17 cellular contexts compared by ENCODE assay signal in the genomic region with DNA sequence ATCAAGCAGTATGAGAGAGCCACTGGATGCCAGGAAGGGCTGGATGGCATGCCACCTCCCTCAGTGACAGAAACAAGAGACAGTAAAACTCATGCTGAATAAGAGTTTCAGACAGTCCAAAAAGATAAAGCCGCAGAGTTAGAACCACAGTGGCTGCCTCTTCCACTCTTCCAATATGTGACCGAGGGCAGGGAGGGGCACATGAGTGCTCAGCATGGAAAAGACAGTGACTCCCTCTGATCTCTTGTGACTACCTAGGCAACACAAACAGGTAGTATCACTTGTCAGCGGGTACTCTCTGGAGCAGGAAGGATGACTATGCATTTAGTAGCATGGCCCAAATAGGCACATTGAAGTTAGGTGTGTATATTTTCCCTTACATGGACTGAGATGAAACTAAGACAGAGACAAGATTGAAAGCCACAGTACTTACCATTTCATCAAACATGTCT.
A peak's percentile ranks its signal among the peaks of the same experiment; 100 is the strongest.
DNase-seq lines count a peak whose midpoint lies in the region; ATAC-seq, FAIRE-seq and TF ChIP-seq lines count a peak whose summit lies in the region.
"Had no signal": no experiment of that assay in that cellular context is flagged by ENCODE, and none has a peak within 500 bp of the region (broad histone marks: within the 10 kb centered on the region; RNA-seq: fewer than 3 reads in every experiment).

No MANE protein-coding gene starts in this region.

- TF ChIP-seq POLR2A in K562 (conservative IDR thresholded peaks at IDR 0.05), result no peak

- H4K20me1 ChIP-seq in K562 (replicated peaks; ENCODE audit: control insufficient read depth, insufficient read depth, low read length) (no peaks in the 10 kb centered on the region), smooth muscle cell (ENCODE audit: low read depth) (no peaks in the 10 kb centered on the region)

- H3K4me3 Mint-ChIP-seq in activated CD4-positive, alpha-beta memory T cell treated with anti-CD3 and anti-CD28 coated beads, Interleukin-2, amount 10 ng/mL, durations not matched to agents 7 days and 5 days, result no peak overlapping the region
- H3K4me3 Mint-ChIP-seq: CD8-positive, alpha-beta T cell; IgD-negative memory B cell had no signal

- H3K4me2 ChIP-seq in K562 (ENCODE audit: insufficient read depth, low read length) (no peak overlapping the region), smooth muscle cell (peak overlapping the region; percentile 25)
- H3K4me2 ChIP-seq: SK-N-SH had no signal

- TF ChIP-seq CTCF in K562 (IDR thresholded peaks at IDR 0.05 in 2 of 3, conservative IDR thresholded peaks at IDR 0.05 in 1 of 3; ENCODE audit: insufficient read depth in 2 of 3, low read depth in 1 of 3, low read length in 3 of 3) (no peak), smooth muscle cell (IDR thresholded peaks at IDR 0.05; ENCODE audit: borderline replicate concordance, insufficient read depth, poor library complexity, severe bottlenecking) (no peak), pancreas (IDR thresholded peaks at IDR 0.05) (no peak)

- TF ChIP-seq EP300 in K562 (IDR thresholded peaks at IDR 0.05; ENCODE audit: low read length), result no peak

- ATAC-seq in K562, result no peak
- no peak for ATAC-seq in pancreas
- ATAC-seq: CD8-positive, alpha-beta T cell; Right ventricle myocardium inferior had no signal

- FAIRE-seq in K562 (lab: Jason Lieb, UNC) (no peak), pancreas (lab: Jason Lieb, UNC) (no peak)

- H3K27ac ChIP-seq in K562 (ENCODE audit: extremely low read depth, low read depth, low read length) (no peak overlapping the region), smooth muscle cell (ENCODE audit: low read depth) (no peak overlapping the region), caudate nucleus (ENCODE audit: low read depth, low read length) (no peak overlapping the region), pancreas (no peak overlapping the region)

- H2AFZ ChIP-seq in K562 (ENCODE audit: low read depth, low read length) (no peak overlapping the region), smooth muscle cell (ENCODE audit: low read depth) (no peak overlapping the region)

- H3F3A ChIP-seq in smooth muscle cell (ENCODE audit: low read depth), result peaks cover 3% of the 10 kb centered on the region

- in situ Hi-C loops in K562 (cut with MboI), result no loop called here

- CTCF ChIA-PET in K562 (lab: Yijun Ruan, JAX; ENCODE audit: low intra/inter-chr PET ratio), result no interaction called here
- CTCF ChIA-PET in activated CD4-positive, alpha-beta memory T cell treated with anti-CD3 and anti-CD28 coated beads, Interleukin-2, amount 10 ng/mL, durations not matched to agents 7 days and 5 days (lab: Charles Lee), result no interaction called here

- POLR2A ChIA-PET in K562 (lab: Yijun Ruan, JAX), result no interaction called here
- POLR2A ChIA-PET in activated CD4-positive, alpha-beta memory T cell treated with anti-CD3 and anti-CD28 coated beads, Interleukin-2, amount 10 ng/mL, durations not matched to agents 7 days and 5 days (lab: Charles Lee), result no interaction called here

- intact Hi-C loops in K562 (cut with micrococcal nuclease) (no loop called here), pancreas (cut with DNase I) (no loop called here)

- H3K79me2 ChIP-seq in K562 (ENCODE audit: control insufficient read depth, insufficient read depth, low read length), result no peaks in the 10 kb centered on the region
- H3K79me2 ChIP-seq in smooth muscle cell (ENCODE audit: low read depth), result no peaks in the 10 kb centered on the region

- H3K27me3 Mint-ChIP-seq in activated CD4-positive, alpha-beta memory T cell treated with anti-CD3 and anti-CD28 coated beads, Interleukin-2, amount 10 ng/mL, durations not matched to agents 7 days and 5 days, result peaks cover 24% of the 10 kb centered on the region
- H3K27me3 Mint-ChIP-seq: IgD-negative memory B cell had no signal

- H3K4me3 ChIP-seq in K562 (no peak overlapping the region), smooth muscle cell (no peak overlapping the region), pancreas (no peak overlapping the region)

- H3K9me3 ChIP-seq in K562 (replicated peaks; ENCODE audit: control insufficient read depth, insufficient read depth, low read depth, low read length), result no peaks in the 10 kb centered on the region
- H3K9me3 ChIP-seq in smooth muscle cell (replicated peaks; ENCODE audit: low read depth), result no peaks in the 10 kb centered on the region
- H3K9me3 ChIP-seq in pancreas, result no peaks in the 10 kb centered on the region
- H3K9me3 ChIP-seq: SK-N-SH had no signal

- peaks cover 3% of the 10 kb centered on the region for H3K4me1 Mint-ChIP-seq in activated CD4-positive, alpha-beta memory T cell treated with anti-CD3 and anti-CD28 coated beads, Interleukin-2, amount 10 ng/mL, durations not matched to agents 7 days and 5 days
- H3K4me1 Mint-ChIP-seq: IgD-negative memory B cell had no signal

- no peaks in the 10 kb centered on the region; a peak in 1 of 5 replicates for H3K27me3 ChIP-seq in K562 (ENCODE audit: control insufficient read depth in 2 of 2, insufficient read depth in 2 of 2, low read length in 2 of 2)
- H3K27me3 ChIP-seq in smooth muscle cell (ENCODE audit: low read depth), result peaks cover 3% of the 10 kb centered on the region
- H3K27me3 ChIP-seq in pancreas, result no peaks in the 10 kb centered on the region

- no peak for TF ChIP-seq RAD21 in K562 (CRISPR knock-in tag; conservative IDR thresholded peaks at IDR 0.05 in 1 of 2, IDR thresholded peaks at IDR 0.05 in 1 of 2)

- no TSS peak for BruUV-seq in K562 (replicated peaks; lab: Mats Ljungman, UMichigan)

- H3K36me3 Mint-ChIP-seq in activated CD4-positive, alpha-beta memory T cell treated with anti-CD3 and anti-CD28 coated beads, Interleukin-2, amount 10 ng/mL, durations not matched to agents 7 days and 5 days (ENCODE audit: low read depth), result no peaks in the 10 kb centered on the region
- H3K36me3 Mint-ChIP-seq: CD8-positive, alpha-beta T cell; IgD-negative memory B cell had no signal

- H3K36me3 ChIP-seq in K562 (ENCODE audit: control insufficient read depth, insufficient read depth, low read length) (no peaks in the 10 kb centered on the region), smooth muscle cell (ENCODE audit: low read depth) (peaks cover 3% of the 10 kb centered on the region), pancreas (no peaks in the 10 kb centered on the region)

- H3K9me3 Mint-ChIP-seq in activated CD4-positive, alpha-beta memory T cell treated with anti-CD3 and anti-CD28 coated beads, Interleukin-2, amount 10 ng/mL, durations not matched to agents 7 days and 5 days, result no peaks in the 10 kb centered on the region
- H3K9me3 Mint-ChIP-seq: CD8-positive, alpha-beta T cell; IgD-negative memory B cell had no signal

- H3K27ac Mint-ChIP-seq in activated CD4-positive, alpha-beta memory T cell treated with anti-CD3 and anti-CD28 coated beads, Interleukin-2, amount 10 ng/mL, durations not matched to agents 7 days and 5 days, result no peak overlapping the region
- H3K27ac Mint-ChIP-seq: CD8-positive, alpha-beta T cell; IgD-negative memory B cell had no signal

- peak; percentile 92 for DNase-seq in DMS53 (lab: John Stamatoyannopoulos, UW)
- peak; percentile 27 to 45 for DNase-seq in NCI-H187 (lab: John Stamatoyannopoulos, UW)
- no peak for DNase-seq in K562 (ENCODE audit: extremely low read depth in 1 of 4, low spot score in 3 of 4)
- DNase-seq in smooth muscle cell (lab: John Stamatoyannopoulos, UW; ENCODE audit: unreplicated experiment), result no peak
- no peak for DNase-seq in caudate nucleus (lab: John Stamatoyannopoulos, UW)
- no peak for DNase-seq in pancreas
- DNase-seq in activated CD4-positive, alpha-beta memory T cell treated with anti-CD3 and anti-CD28 coated beads, Interleukin-2, amount 10 ng/mL, durations not matched to agents 7 days and 5 days, result no peak
- DNase-seq in mucosa of gallbladder (ENCODE audit: low spot score), result no peak
- DNase-seq: CD8-positive, alpha-beta T cell; HCEC 1CT; MV-4-11; NCI-H1436; NCI-H2081 treated with DMSO at 0.1 percent for 48 hours; NCI-H748 treated with DMSO at 0.1 percent for 48 hours; SK-N-SH had no signal

- no peak overlapping the region for H3K9ac ChIP-seq in K562 (ENCODE audit: insufficient read depth in 1 of 2, low read depth in 2 of 2, low read length in 2 of 2)
- no peak overlapping the region for H3K9ac ChIP-seq in smooth muscle cell (ENCODE audit: low read depth)
- H3K9ac ChIP-seq: SK-N-SH had no signal

- H3K4me1 ChIP-seq in K562 (replicated peaks in 1 of 2; ENCODE audit: control insufficient read depth in 2 of 2, insufficient read depth in 2 of 2, low read length in 2 of 2) (no peaks in the 10 kb centered on the region), smooth muscle cell (ENCODE audit: low read depth) (peaks cover 11% of the 10 kb centered on the region), pancreas (no peaks in the 10 kb centered on the region)

- H3K9me1 ChIP-seq in K562 (ENCODE audit: control insufficient read depth, insufficient read depth, low read length), result no peaks in the 10 kb centered on the region

- 0% methylated on average over 3 of the region's 3 CpGs for WGBS in K562 (ENCODE audit: insufficient coverage, low coverage, missing lambda C conversion rate)
- WGBS in smooth muscle cell (ENCODE audit: low lambda C conversion rate), result 68% methylated on average over 3 of the region's 3 CpGs
- WGBS in pancreas, 2 donors, result 82 to 96% methylated on average over 3 of the region's 3 CpGs

TF ChIP-seq in K562, 482 proteins besides CTCF, POLR2A, EP300 and RAD21:
- TF ChIP-seq SETDB1 (IDR thresholded peaks at IDR 0.05; ENCODE audit: low read length) (no peak), NFE2 (IDR thresholded peaks at IDR 0.05; ENCODE audit: low read depth) (peak; percentile 17; the same call in 1 of the 2 replicates)

Comparison
In these comparisons a context has a peak if more than half of its experiments do, and no peak if none do; other contexts are left out.
1. DNase-seq: peak in DMS53 (single experiment) and NCI-H187 (2 of 2); none in K562 (0 of 4), smooth muscle cell (single experiment), caudate nucleus (0 of 61), pancreas (0 of 6), activated CD4-positive, alpha-beta memory T cell treated with anti-CD3 and anti-CD28 coated beads, Interleukin-2, amount 10 ng/mL, durations not matched to agents 7 days and 5 days (single experiment) and mucosa of gallbladder (single experiment).